ENCODE assay signal across 8 cellular contexts in genomic region chr12:104790296-104791125, GRCh38.
DNase-seq lines count a peak whose midpoint lies in the region; ATAC-seq, FAIRE-seq and TF ChIP-seq lines count a peak whose summit lies in the region.

No MANE protein-coding gene starts in this region.

- H3K27ac ChIP-seq in C4-2B: no peak overlapping the region
- H3K27ac ChIP-seq in endothelial cell of umbilical vein (ENCODE audit: insufficient read depth, low read depth, low read length): no peak overlapping the region
- H3K27ac ChIP-seq in upper lobe of right lung: no peak overlapping the region

- peak; percentile 78 for TF ChIP-seq CTCF in C4-2B (conservative IDR thresholded peaks at IDR 0.05)
- TF ChIP-seq CTCF in endothelial cell of umbilical vein (IDR thresholded peaks at IDR 0.05; ENCODE audit: extremely low read depth in 1 of 2, insufficient read depth in 1 of 2, low read depth in 1 of 2, low read length in 2 of 2): peak; percentile 81 to 83
- peak; percentile 77 for TF ChIP-seq CTCF in nephron progenitor cell (IDR thresholded peaks at IDR 0.05)
- peak; percentile 80 for TF ChIP-seq CTCF in upper lobe of right lung (IDR thresholded peaks at IDR 0.05)

- dilution Hi-C loops in endothelial cell of umbilical vein (cut with MboI; ENCODE audit: extremely low pct_ligation_motif_present, low sequenced_read_pairs): no loop called here

- H3K4me3 Mint-ChIP-seq in nephron progenitor cell: peak overlapping the region; percentile 49

- no peak for TF ChIP-seq POLR2A in endothelial cell of umbilical vein (IDR thresholded peaks at IDR 0.05; ENCODE audit: low read depth, low read length)
- TF ChIP-seq POLR2A in GM18505 (IDR thresholded peaks at IDR 0.05; ENCODE audit: borderline replicate concordance, extremely low read depth, insufficient read depth, insufficient read length): no peak

- H3K36me3 ChIP-seq in endothelial cell of umbilical vein (ENCODE audit: control insufficient read depth in 2 of 2, extremely low read depth in 1 of 2, insufficient read depth in 2 of 2, low read length in 2 of 2) (no peaks in the 10 kb centered on the region), upper lobe of right lung (no peaks in the 10 kb centered on the region)

- H3K9me3 ChIP-seq in endothelial cell of umbilical vein (replicated peaks; ENCODE audit: control insufficient read depth, insufficient read depth, low read length): no peaks in the 10 kb centered on the region
- no peaks in the 10 kb centered on the region for H3K9me3 ChIP-seq in upper lobe of right lung

- no peak overlapping the region for H3K4me3 ChIP-seq in endothelial cell of umbilical vein (replicated peaks in 1 of 3; ENCODE audit: insufficient read depth in 1 of 3, low read depth in 1 of 3, low read length in 3 of 3)
- H3K4me3 ChIP-seq in upper lobe of right lung: no peak overlapping the region

- H3K9me1 ChIP-seq in endothelial cell of umbilical vein (replicated peaks; ENCODE audit: control insufficient read depth, extremely low read depth, insufficient read depth, low read length): no peaks in the 10 kb centered on the region

- POLR2A ChIA-PET in endothelial cell of umbilical vein (lab: Charles Lee): no interaction called here

- peak overlapping the region; percentile 38 for H2AFZ ChIP-seq in endothelial cell of umbilical vein (ENCODE audit: low read depth, low read length)

- peaks cover 3% of the 10 kb centered on the region for H3K27me3 Mint-ChIP-seq in nephron progenitor cell (ENCODE audit: low read depth, poor library complexity)

- no TSS peak for BruUV-seq in endothelial cell of umbilical vein (replicated peaks; lab: Mats Ljungman, UMichigan)

- peaks cover 13% of the 10 kb centered on the region for H3K4me1 Mint-ChIP-seq in nephron progenitor cell

- no peaks in the 10 kb centered on the region for H3K36me3 Mint-ChIP-seq in nephron progenitor cell (ENCODE audit: low read depth)

- H3K27me3 ChIP-seq in endothelial cell of umbilical vein (ENCODE audit: control insufficient read depth in 2 of 2, insufficient read depth in 2 of 2, low read length in 2 of 2): no peaks in the 10 kb centered on the region
- H3K27me3 ChIP-seq in upper lobe of right lung: no peaks in the 10 kb centered on the region

- H3K27ac Mint-ChIP-seq in nephron progenitor cell: no peak overlapping the region

- ATAC-seq in HG03280 (IDR thresholded peaks at IDR 0.05; ENCODE audit: unreplicated experiment) (peak; percentile 80), upper lobe of right lung (peak; percentile 83), GM18505 (IDR thresholded peaks at IDR 0.05; ENCODE audit: unreplicated experiment) (no peak)

- CTCF ChIA-PET in endothelial cell of umbilical vein (lab: Charles Lee): interaction anchor here (0.6 to 1.5 kb wide), 23 partner anchors 9 to 409 kb away, joined by 3 to 26 read pairs (median 3); no protein-coding TSS in a partner anchor

- no peak overlapping the region for H3K9ac ChIP-seq in endothelial cell of umbilical vein (replicated peaks; ENCODE audit: extremely low read depth, insufficient read depth, low read length)

- H3K9me3 Mint-ChIP-seq in nephron progenitor cell: peaks cover 5% of the 10 kb centered on the region

- H4K20me1 ChIP-seq in endothelial cell of umbilical vein (replicated peaks; ENCODE audit: control insufficient read depth, extremely low read depth, insufficient read depth, low read length): no peaks in the 10 kb centered on the region

- intact Hi-C loops in endothelial cell of umbilical vein (cut with micrococcal nuclease) (no loop called here), upper lobe of right lung (cut with DNase I) (no loop called here)

- no peak overlapping the region for H3K4me2 ChIP-seq in endothelial cell of umbilical vein (ENCODE audit: insufficient read depth, low read length)

- H3K4me1 ChIP-seq in endothelial cell of umbilical vein (ENCODE audit: control insufficient read depth, extremely low read depth, insufficient read depth, low read length): no peaks in the 10 kb centered on the region
- H3K4me1 ChIP-seq in upper lobe of right lung: no peaks in the 10 kb centered on the region

- peak; percentile 34 for DNase-seq in activated CD4-positive, alpha-beta T cell treated with anti-CD3 and anti-CD28 coated beads, Interleukin-2, amount 50 U/mL, for 4 hours
- DNase-seq in endothelial cell of umbilical vein (ENCODE audit: low read depth, low spot score) (peak; percentile 24), nephron progenitor cell (peak; percentile 67), upper lobe of right lung (peak; percentile 76), A172 (ENCODE audit: low spot score) (no peak)

- H3K79me2 ChIP-seq in endothelial cell of umbilical vein (ENCODE audit: control insufficient read depth, insufficient read depth, low read length): no peaks in the 10 kb centered on the region

- FAIRE-seq in endothelial cell of umbilical vein (lab: Jason Lieb, UNC): peak; percentile 53

TF ChIP-seq in endothelial cell of umbilical vein, 7 proteins besides CTCF, POLR2A, EP300 and RAD21:
- TF ChIP-seq MYC (IDR thresholded peaks at IDR 0.05; ENCODE audit: low read depth, low read length) (no peak), MAX (IDR thresholded peaks at IDR 0.05; ENCODE audit: insufficient read depth, insufficient read length) (no peak), EZH2 (IDR thresholded peaks at IDR 0.05; ENCODE audit: borderline replicate concordance, low read depth, low read length, severe bottlenecking) (no peak), FOS (IDR thresholded peaks at IDR 0.05; ENCODE audit: borderline replicate concordance, insufficient read depth, low read length) (no peak)
